21 cellular contexts compared by ENCODE assay signal in the genomic region with DNA sequence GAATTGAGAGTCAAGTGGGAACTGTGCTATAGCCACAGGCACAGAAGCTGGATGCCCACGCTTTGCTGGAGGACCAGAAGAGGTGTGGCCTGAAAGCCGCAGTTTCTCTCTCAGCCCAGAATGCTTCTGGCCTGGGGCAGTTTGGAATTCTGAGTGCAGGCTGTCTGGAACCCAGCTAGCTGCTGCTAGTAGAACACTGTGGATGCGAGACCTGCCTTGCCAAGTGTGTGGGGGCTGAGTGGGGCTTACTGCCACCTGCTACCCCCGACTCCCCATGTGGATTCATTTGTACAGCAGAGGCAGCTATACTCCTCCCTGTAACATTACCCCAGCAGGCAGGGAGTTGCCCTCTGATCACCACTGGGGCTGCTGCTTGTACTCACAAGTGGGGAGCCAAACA. TPM values are rescaled to one million over a fixed set of nuclear protein-coding genes. Genes with fewer than 3 reads are reported as not detected.
"Had no signal": no experiment of that assay in that cellular context is flagged by ENCODE, and none has a peak within 500 bp of the region (broad histone marks: within the 10 kb centered on the region; RNA-seq: fewer than 3 reads in every experiment).

No MANE protein-coding gene starts in this region.

- H3K27me3 ChIP-seq: esophagus squamous epithelium, gastrocnemius medialis, right lobe of liver, transverse colon, uterus had no signal

- H3K4me3 Mint-ChIP-seq: activated CD4-positive, alpha-beta memory T cell treated with anti-CD3 and anti-CD28 coated beads for 36 hours; activated naive CD8-positive, alpha-beta T cell treated with anti-CD3 and anti-CD28 coated beads for 36 hours; memory B cell; stimulated activated naive B cell treated with anti-CD40 and anti-IgM and Interleukin-4, amounts not matched to agents 10 μg/mL and 1 μg/mL and 100 μg/mL, for 72 hours had no signal

- H3K9me3 ChIP-seq: esophagus squamous epithelium, gastrocnemius medialis, right lobe of liver, transverse colon, uterus had no signal

- DNase-seq: activated CD4-positive, alpha-beta memory T cell treated with anti-CD3 and anti-CD28 coated beads for 36 hours; activated CD4-positive, alpha-beta T cell treated with anti-CD3 and anti-CD28 coated beads for 48 hours; activated CD4-positive, CD25-positive, alpha-beta regulatory T cell; activated naive CD4-positive, alpha-beta T cell treated with Interleukin-2 at 50 U/mL for 16 hours; activated naive CD8-positive, alpha-beta T cell treated with anti-CD3 and anti-CD28 coated beads for 36 hours; activated T-cell treated with anti-CD3 and anti-CD28 coated beads, Interleukin-2, amount 50 U/mL, for 48 hours; cerebellar nuclear complex; esophagus squamous epithelium; head of caudate nucleus; hypothalamus; left cardiac atrium; occipital lobe; right lobe of liver; small intestine; stimulated activated CD4-positive, alpha-beta T cell treated with anti-CD3 and anti-CD28 coated beads, Interleukin-15, amount 100 ng/mL, for 24 hours; stimulated activated naive B cell treated with anti-CD40 and anti-IgM and Interleukin-4, amounts not matched to agents 10 μg/mL and 1 μg/mL and 100 μg/mL, for 72 hours; transverse colon; uterus had no signal

- H3K36me3 ChIP-seq: uterus had no signal

- H3K36me3 Mint-ChIP-seq: activated CD4-positive, alpha-beta memory T cell treated with anti-CD3 and anti-CD28 coated beads for 36 hours; activated naive CD8-positive, alpha-beta T cell treated with anti-CD3 and anti-CD28 coated beads for 36 hours; memory B cell; stimulated activated naive B cell treated with anti-CD40 and anti-IgM and Interleukin-4, amounts not matched to agents 10 μg/mL and 1 μg/mL and 100 μg/mL, for 72 hours had no signal

- H3K4me3 ChIP-seq: coronary artery, esophagus squamous epithelium, gastrocnemius medialis, right lobe of liver, transverse colon, uterus had no signal

- H3K27ac ChIP-seq: esophagus squamous epithelium, gastrocnemius medialis, right lobe of liver, transverse colon, uterus had no signal

- H3K27ac Mint-ChIP-seq: activated CD4-positive, alpha-beta memory T cell treated with anti-CD3 and anti-CD28 coated beads for 36 hours; activated naive CD8-positive, alpha-beta T cell treated with anti-CD3 and anti-CD28 coated beads for 36 hours; memory B cell; stimulated activated naive B cell treated with anti-CD40 and anti-IgM and Interleukin-4, amounts not matched to agents 10 μg/mL and 1 μg/mL and 100 μg/mL, for 72 hours had no signal

- H3K4me1 Mint-ChIP-seq: memory B cell; stimulated activated naive B cell treated with anti-CD40 and anti-IgM and Interleukin-4, amounts not matched to agents 10 μg/mL and 1 μg/mL and 100 μg/mL, for 72 hours had no signal

- H3K9me3 Mint-ChIP-seq: activated CD4-positive, alpha-beta memory T cell treated with anti-CD3 and anti-CD28 coated beads for 36 hours; activated naive CD8-positive, alpha-beta T cell treated with anti-CD3 and anti-CD28 coated beads for 36 hours; memory B cell; stimulated activated naive B cell treated with anti-CD40 and anti-IgM and Interleukin-4, amounts not matched to agents 10 μg/mL and 1 μg/mL and 100 μg/mL, for 72 hours had no signal

- H3K4me1 ChIP-seq: right lobe of liver, transverse colon, uterus had no signal

RNA-seq across cellular contexts. Expression of a gene that starts 12.2 kb away (rescaled TPM):
- total RNA-seq: activated CD4-positive, alpha-beta memory T cell treated with anti-CD3 and anti-CD28 coated beads for 36 hours had no signal
